ENCODE assay signal across 21 cellular contexts in genomic region chr10:3592424-3592823, GRCh38.
DNase-seq lines count a peak whose midpoint lies in the region; ATAC-seq, FAIRE-seq and TF ChIP-seq lines count a peak whose summit lies in the region.
"Had no signal": no experiment of that assay in that cellular context is flagged by ENCODE, and none has a peak within 500 bp of the region (broad histone marks: within the 10 kb centered on the region; RNA-seq: fewer than 3 reads in every experiment).

No MANE protein-coding gene starts in this region.

- no peak overlapping the region for H2BK120ac ChIP-seq in H1 (replicated peaks; ENCODE audit: low read depth, low read length)

- H3K4me1 Mint-ChIP-seq in naive thymus-derived CD4-positive, alpha-beta T cell, result peaks cover 0 to under 1% (median 0%) of the 10 kb centered on the region in 7 donors
- H3K4me1 Mint-ChIP-seq: CD4-positive, alpha-beta memory T cell had no signal

- H3K14ac ChIP-seq in H1 (ENCODE audit: insufficient read length), result no peak overlapping the region

- no peak overlapping the region for H3K27ac ChIP-seq in H1 (ENCODE audit: low read depth, low read length)
- no peak overlapping the region for H3K27ac ChIP-seq in naive thymus-derived CD4-positive, alpha-beta T cell (ENCODE audit: low read depth, low read length)

- no peak overlapping the region for H3K56ac ChIP-seq in H1 (replicated peaks; ENCODE audit: insufficient read length, low read depth, low read length)

- H3K79me1 ChIP-seq in H1 (ENCODE audit: low read depth, low read length), result no peaks in the 10 kb centered on the region

- H2BK20ac ChIP-seq in H1 (ENCODE audit: low read length), result no peak overlapping the region

- no peak for TF ChIP-seq RAD21 in H1 (IDR thresholded peaks at IDR 0.05 in 1 of 2, conservative IDR thresholded peaks at IDR 0.05 in 1 of 2; ENCODE audit: low read depth in 2 of 2, low read length in 2 of 2)

- POLR2A ChIA-PET in H1 (lab: Charles Lee; ENCODE audit: partially characterized antibody), result no interaction called here
- POLR2A ChIA-PET in naive thymus-derived CD4-positive, alpha-beta T cell (lab: Charles Lee), result interaction anchor here (0.5 kb wide), 1 partner anchor 13 kb away, joined by 3 read pairs; no protein-coding TSS in a partner anchor

- H3K23ac ChIP-seq in H1 (ENCODE audit: insufficient read length), result no peak overlapping the region

- no peak overlapping the region for H3K18ac ChIP-seq in H1 (ENCODE audit: extremely low read depth, low read length)

- H4K20me1 ChIP-seq in H1 (replicated peaks in 1 of 2; ENCODE audit: control insufficient read depth in 1 of 2, insufficient read depth in 2 of 2, low read length in 2 of 2), result no peaks in the 10 kb centered on the region

- H3K4me3 ChIP-seq in H1 (ENCODE audit: extremely low read depth in 1 of 4, insufficient read depth in 2 of 4, low read depth in 3 of 4, low read length in 4 of 4), result no peak overlapping the region
- no peak overlapping the region for H3K4me3 ChIP-seq in naive thymus-derived CD4-positive, alpha-beta T cell (ENCODE audit: low read length)
- H3K4me3 ChIP-seq: GM12878 had no signal

- CTCF ChIA-PET in H1 (lab: Charles Lee; ENCODE audit: partially characterized antibody), result interaction anchor here (1.3 kb wide), 1 partner anchor 81 kb away, joined by 3 read pairs; no protein-coding TSS in a partner anchor
- CTCF ChIA-PET in naive thymus-derived CD4-positive, alpha-beta T cell (lab: Charles Lee), result no interaction called here

- H4K8ac ChIP-seq in H1 (ENCODE audit: extremely low read depth, insufficient read depth, low read length), result no peak overlapping the region

- TF ChIP-seq POLR2A in H1 (IDR thresholded peaks at IDR 0.05; ENCODE audit: control extremely low read depth in 1 of 2, low read depth in 2 of 2, low read length in 2 of 2), result no peak

- H3K9me3 Mint-ChIP-seq in naive thymus-derived CD4-positive, alpha-beta T cell, result no peaks in the 10 kb centered on the region
- H3K9me3 Mint-ChIP-seq: CD4-positive, alpha-beta memory T cell; HFFc6 had no signal

- 90% methylated on average over 7 of the region's 7 CpGs; no CpG with 5 or more reads in 1 of the 2 experiments for WGBS in H1 (ENCODE audit: extremely low coverage in 1 of 2, insufficient coverage in 1 of 2, insufficient read length in 1 of 2, insufficient replicate concordance in 2 of 2, low coverage in 1 of 2, low lambda C conversion rate in 2 of 2, missing lambda C conversion rate in 1 of 2), 2 experiments

- intact Hi-C loops in naive thymus-derived CD4-positive, alpha-beta T cell (cut with micrococcal nuclease), result no loop called here

- ATAC-seq in naive thymus-derived CD4-positive, alpha-beta T cell, result peak; percentile 68
- ATAC-seq: GM12878 had no signal

- FAIRE-seq in H1 (lab: Jason Lieb, UNC), result no peak
- FAIRE-seq: D721Med, GM12878, GM19239 had no signal

- H2AK5ac ChIP-seq in H1 (ENCODE audit: low read depth, low read length), result no peak overlapping the region

- H2BK15ac ChIP-seq in H1 (ENCODE audit: low read length), result no peak overlapping the region

- H2BK12ac ChIP-seq in H1 (ENCODE audit: low read depth, low read length), result no peak overlapping the region

- H2BK5ac ChIP-seq in H1 (ENCODE audit: low read depth, low read length), result no peak overlapping the region

- no peaks in the 10 kb centered on the region for H3K27me3 ChIP-seq in H1 (replicated peaks in 1 of 4; ENCODE audit: control insufficient read depth in 3 of 4, extremely low read depth in 1 of 4, insufficient read depth in 3 of 4, low read length in 3 of 4)
- H3K27me3 ChIP-seq in naive thymus-derived CD4-positive, alpha-beta T cell (ENCODE audit: control insufficient read depth in 2 of 2, insufficient read depth in 2 of 2, low read length in 2 of 2), result no peaks in the 10 kb centered on the region

- H3K27me3 Mint-ChIP-seq in naive thymus-derived CD4-positive, alpha-beta T cell, result peaks cover 0 to 48% (median 8%) of the 10 kb centered on the region in 5 donors
- H3K27me3 Mint-ChIP-seq: CD4-positive, alpha-beta memory T cell had no signal

- H3K36me3 Mint-ChIP-seq in naive thymus-derived CD4-positive, alpha-beta T cell, result no peaks in the 10 kb centered on the region
- H3K36me3 Mint-ChIP-seq: CD4-positive, alpha-beta memory T cell had no signal

- no peak overlapping the region for H3K4me2 ChIP-seq in H1 (ENCODE audit: insufficient read depth in 1 of 2, low read depth in 2 of 2, low read length in 2 of 2)

- H3K9me3 ChIP-seq in H1 (ENCODE audit: insufficient read depth in 2 of 2, low read depth in 1 of 2, low read length in 1 of 2), result no peaks in the 10 kb centered on the region
- H3K9me3 ChIP-seq in naive thymus-derived CD4-positive, alpha-beta T cell (ENCODE audit: control insufficient read depth in 2 of 3, low read length in 3 of 3), result no peaks in the 10 kb centered on the region

- H4K5ac ChIP-seq in H1 (ENCODE audit: insufficient read length, low read depth, low read length), result no peak overlapping the region

- in situ Hi-C loops in Caki2 (cut with HindIII; ENCODE audit: low pct_unique_long_range_greater_than_20kb, low sequenced_read_pairs), result no loop called here

- no peak overlapping the region for H3K4ac ChIP-seq in H1 (replicated peaks; ENCODE audit: insufficient read length, low read depth, low read length)

- no peaks in the 10 kb centered on the region for H3K79me2 ChIP-seq in H1 (ENCODE audit: control insufficient read depth in 1 of 2, insufficient read depth in 2 of 2, low read length in 2 of 2)

- DNase-seq in Caki2 (ENCODE audit: low read depth) (peak; percentile 7), NOMO-1 treated with DMSO at 0.1 percent for 48 hours (lab: John Stamatoyannopoulos, UW; ENCODE audit: unreplicated experiment) (peak; percentile 26), H1 (ENCODE audit: low read depth in 1 of 2, low spot score in 2 of 2) (no peak), HuH-7 (ENCODE audit: low spot score) (no peak), OCI-M2 (lab: John Stamatoyannopoulos, UW; ENCODE audit: unreplicated experiment) (no peak), HCEC 1CT (no peak), D341Med (ENCODE audit: low spot score) (no peak)
- DNase-seq in naive thymus-derived CD4-positive, alpha-beta T cell, result no peak
- DNase-seq: 8988T; C1 segment of cervical spinal cord; CD4-positive, alpha-beta memory T cell; COR-L47; DMS 273 treated with DMSO at 0.1 percent for 48 hours; DMS79; EL; GDM1; H9; HFFc6 had no signal

- no peak overlapping the region for H3K9ac ChIP-seq in H1 (replicated peaks in 1 of 4; ENCODE audit: extremely low read depth in 1 of 4, low read depth in 3 of 4, low read length in 3 of 4)

- no peaks in the 10 kb centered on the region for H3K36me3 ChIP-seq in H1 (ENCODE audit: control insufficient read depth in 2 of 4, insufficient read depth in 4 of 4, low read length in 3 of 4)
- H3K36me3 ChIP-seq in naive thymus-derived CD4-positive, alpha-beta T cell (ENCODE audit: control insufficient read depth in 2 of 3, insufficient read depth in 3 of 3, low read length in 3 of 3), result no peaks in the 10 kb centered on the region

- no peak overlapping the region for H3K4me3 Mint-ChIP-seq in naive thymus-derived CD4-positive, alpha-beta T cell
- H3K4me3 Mint-ChIP-seq: CD4-positive, alpha-beta memory T cell; H9; HFFc6 had no signal

- peak overlapping the region; percentile 50; the same call in 1 of the 2 replicates for H2AFZ ChIP-seq in H1 (ENCODE audit: low read length)

- no peak for TF ChIP-seq CTCF in H1 (IDR thresholded peaks at IDR 0.05; ENCODE audit: control extremely low read depth in 1 of 3, insufficient read depth in 1 of 3, low read depth in 1 of 3, low read length in 3 of 3)

- no peaks in the 10 kb centered on the region for H3K23me2 ChIP-seq in H1 (ENCODE audit: low read depth, low read length)

- H3K4me1 ChIP-seq in H1 (replicated peaks in 1 of 4; ENCODE audit: control insufficient read depth in 3 of 4, insufficient read depth in 4 of 4, low read length in 3 of 4), result peaks cover 0 to 2% (median 0%) of the 10 kb centered on the region in 4 experiments; a peak in 1 of 7 replicates
- no peaks in the 10 kb centered on the region for H3K4me1 ChIP-seq in naive thymus-derived CD4-positive, alpha-beta T cell (ENCODE audit: control insufficient read depth in 2 of 2, insufficient read depth in 2 of 2, low read length in 2 of 2)

- no peak overlapping the region for H3K27ac Mint-ChIP-seq in naive thymus-derived CD4-positive, alpha-beta T cell
- H3K27ac Mint-ChIP-seq: H9, HFFc6 had no signal

- no peak overlapping the region for H4K91ac ChIP-seq in H1 (replicated peaks; ENCODE audit: insufficient read length, low read length)

- TF ChIP-seq EP300 in H1 (IDR thresholded peaks at IDR 0.05; ENCODE audit: borderline replicate concordance in 1 of 2, low read depth in 2 of 2, low read length in 2 of 2), result no peak

TF ChIP-seq in H1, 55 proteins besides CTCF, POLR2A, EP300 and RAD21:
- TF ChIP-seq ZNF274 (IDR thresholded peaks at IDR 0.05; ENCODE audit: borderline replicate concordance, extremely low read depth, low read length) (no peak), EZH2 (IDR thresholded peaks at IDR 0.05; ENCODE audit: low read depth, low read length, severe bottlenecking) (no peak), HDAC6 (IDR thresholded peaks at IDR 0.05; ENCODE audit: low read depth, low read length) (no peak), BCL11A (IDR thresholded peaks at IDR 0.05; ENCODE audit: low read depth in 2 of 2, low read length in 2 of 2) (no peak), TAF1 (IDR thresholded peaks at IDR 0.05; ENCODE audit: low read depth, low read length) (no peak), MAX (IDR thresholded peaks at IDR 0.05) (no peak), SIRT6 (IDR thresholded peaks at IDR 0.05; ENCODE audit: low read length) (no peak), ASH2L (IDR thresholded peaks at IDR 0.05; ENCODE audit: low read length) (no peak)

Comparison
In these comparisons a context has a peak if more than half of its experiments do, and no peak if none do; other contexts are left out.
1. DNase-seq: peak in Caki2 (single experiment) and NOMO-1 treated with DMSO at 0.1 percent for 48 hours (single experiment); none in H1 (0 of 2), naive thymus-derived CD4-positive, alpha-beta T cell (0 of 9), HuH-7 (single experiment), OCI-M2 (single experiment), HCEC 1CT (single experiment) and D341Med (single experiment).